In the genomic region with DNA sequence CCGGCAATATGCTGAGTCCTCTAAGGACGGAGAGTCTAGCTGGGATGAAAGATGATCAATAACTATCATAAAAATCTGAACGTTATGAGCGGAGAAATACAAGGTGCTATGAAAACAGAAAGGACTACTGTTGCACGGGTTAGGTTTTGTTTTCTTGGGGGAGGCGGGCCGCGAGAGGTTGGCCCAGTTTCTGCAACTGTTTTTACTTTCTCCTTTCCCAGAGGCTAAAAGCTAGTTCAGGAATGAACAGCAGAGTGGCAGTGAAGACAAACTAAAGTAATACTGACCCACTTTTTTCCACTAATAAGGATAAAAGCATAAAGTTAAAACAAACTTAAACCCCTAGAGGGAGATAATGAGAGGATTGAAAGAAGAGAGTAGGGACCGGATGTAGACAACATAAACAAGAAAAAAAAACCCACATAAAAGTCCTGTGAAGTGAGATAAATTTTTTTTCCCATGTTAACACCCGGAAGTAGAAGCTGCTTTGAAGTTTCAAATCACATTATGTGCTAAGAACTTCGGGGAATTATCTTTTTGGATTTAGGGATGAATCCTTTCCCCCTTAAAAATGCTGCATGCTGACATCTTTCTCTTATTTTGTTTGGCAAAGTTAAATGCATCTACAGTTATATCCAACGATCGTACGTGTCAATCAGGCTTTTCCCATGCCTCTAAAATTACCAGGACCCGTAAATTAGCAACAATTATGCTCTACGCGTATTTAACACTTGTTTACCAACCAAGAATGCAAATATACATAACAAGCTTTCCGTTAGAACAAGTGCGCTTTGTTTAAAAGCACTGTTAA, we compare ENCODE assay signal across 8 cellular contexts. TPM values are rescaled to one million over a fixed set of nuclear protein-coding genes. Genes with fewer than 3 reads are reported as not detected.
A peak's percentile ranks its signal among the peaks of the same experiment; 100 is the strongest.
DNase-seq lines count a peak whose midpoint lies in the region; ATAC-seq, FAIRE-seq and TF ChIP-seq lines count a peak whose summit lies in the region.

No MANE protein-coding gene starts in this region.

- no peaks in the 10 kb centered on the region for H3K36me3 ChIP-seq in CD8-positive, alpha-beta T cell (ENCODE audit: insufficient read depth, low read length)
- H3K36me3 ChIP-seq in rectal smooth muscle tissue (ENCODE audit: control insufficient read depth, insufficient read depth, low read length): no peaks in the 10 kb centered on the region

- H3K27ac ChIP-seq in CD8-positive, alpha-beta T cell (ENCODE audit: low read depth, low read length): peak overlapping the region; percentile 81
- H3K27ac ChIP-seq in rectal smooth muscle tissue (ENCODE audit: low read depth, low read length): peak overlapping the region; percentile 95

- H3K27ac Mint-ChIP-seq in CD8-positive, alpha-beta T cell: peak overlapping the region; percentile 98

- H3K4me1 ChIP-seq in CD8-positive, alpha-beta T cell (ENCODE audit: insufficient read depth, low read length): peaks cover 19% of the 10 kb centered on the region
- peaks cover 4% of the 10 kb centered on the region for H3K4me1 ChIP-seq in rectal smooth muscle tissue (ENCODE audit: control insufficient read depth, insufficient read depth, low read length)

- intact Hi-C loops in CD8-positive, alpha-beta T cell (cut with DNase I, micrococcal nuclease): loop anchor here (1.0 to 5.0 kb wide), 13 partner anchors 33 to 506 kb away; a partner anchor contains a TSS
- intact Hi-C loops in left ventricle myocardium superior (cut with micrococcal nuclease): loop anchor here (5.0 kb wide), 1 partner anchor 339 kb away; no protein-coding TSS in a partner anchor

- DNase-seq in CD8-positive, alpha-beta T cell: peak in 5 of 7 experiments; percentile 18 to 60 (median 33)
- DNase-seq in GM19239 (ENCODE audit: insufficient read length, low spot score) (peak; percentile 36), HT-29 (ENCODE audit: low spot score) (peak; percentile 72), RPMI7951 (ENCODE audit: low read depth) (peak; percentile 82), amniotic epithelial cell (ENCODE audit: low read depth) (peak; percentile 90), left ventricle myocardium superior (no peak), ureter (ENCODE audit: low spot score) (no peak)

- H3K9me3 ChIP-seq in CD8-positive, alpha-beta T cell (ENCODE audit: low read length): no peaks in the 10 kb centered on the region

- ATAC-seq in CD8-positive, alpha-beta T cell: peak; percentile 16
- ATAC-seq in left ventricle myocardium superior: peak; percentile 3

- peak; percentile 87 for FAIRE-seq in GM19239 (lab: Jason Lieb, UNC)

- CTCF ChIA-PET in CD8-positive, alpha-beta T cell (lab: Charles Lee): interaction anchor here (0.5 to 8.2 kb wide), 35 partner anchors 10 to 340 kb away, joined by 3 to 74 read pairs (median 4); a partner anchor contains a TSS

- peak overlapping the region; percentile 93 for H3K4me3 Mint-ChIP-seq in CD8-positive, alpha-beta T cell

- H3K36me3 Mint-ChIP-seq in CD8-positive, alpha-beta T cell: peaks cover 12% of the 10 kb centered on the region

- no peaks in the 10 kb centered on the region for H3K9me3 Mint-ChIP-seq in CD8-positive, alpha-beta T cell

- no peaks in the 10 kb centered on the region for H3K27me3 Mint-ChIP-seq in CD8-positive, alpha-beta T cell (ENCODE audit: low read depth)

- no peaks in the 10 kb centered on the region for H3K27me3 ChIP-seq in CD8-positive, alpha-beta T cell (ENCODE audit: insufficient read depth, low read length)
- H3K27me3 ChIP-seq in rectal smooth muscle tissue (ENCODE audit: control insufficient read depth, insufficient read depth, low read length): no peaks in the 10 kb centered on the region

- H3K9ac ChIP-seq in rectal smooth muscle tissue (ENCODE audit: low read length): peak overlapping the region; percentile 66

- POLR2A ChIA-PET in CD8-positive, alpha-beta T cell (lab: Charles Lee): interaction anchor here (0.6 to 3.9 kb wide), 17 partner anchors 23 to 1069 kb away, joined by 3 to 23 read pairs (median 4); a partner anchor contains a TSS

- peaks cover 36% of the 10 kb centered on the region for H3K4me1 Mint-ChIP-seq in CD8-positive, alpha-beta T cell (ENCODE audit: low read depth)

- peak; percentile 78 for TF ChIP-seq CTCF in CD8-positive, alpha-beta T cell (IDR thresholded peaks at IDR 0.05)

- peak overlapping the region; percentile 75 for H3K4me3 ChIP-seq in CD8-positive, alpha-beta T cell (ENCODE audit: low read depth, low read length)
- H3K4me3 ChIP-seq in rectal smooth muscle tissue (ENCODE audit: low read length): peak overlapping the region; percentile 94

RNA-seq across cellular contexts. Expression of a gene that starts 1.0 kb away (rescaled TPM):
- total RNA-seq in CD8-positive, alpha-beta T cell: 100 to 1,000 TPM; 150 to 160 TPM
- total RNA-seq in HT-29 (2014; rRNA removed; shearing (Covaris generic)): 7.1 and 9.2 TPM in 2 replicates
- 26.0 and 26.2 TPM in 2 replicates for total RNA-seq in RPMI7951 (2014; rRNA removed; shearing (Covaris generic))
- total RNA-seq in left ventricle myocardium superior (16.6 TPM), ureter (40.9 TPM)

Comparison
In these comparisons a context has a peak if more than half of its experiments do, and no peak if none do; other contexts are left out.
1. DNase-seq: peak in CD8-positive, alpha-beta T cell (5 of 7), GM19239 (single experiment), HT-29 (single experiment), RPMI7951 (single experiment) and amniotic epithelial cell (single experiment); none in left ventricle myocardium superior (single experiment) and ureter (single experiment).